Comparison of ENCODE assay signal across 17 cellular contexts in the genomic region with DNA sequence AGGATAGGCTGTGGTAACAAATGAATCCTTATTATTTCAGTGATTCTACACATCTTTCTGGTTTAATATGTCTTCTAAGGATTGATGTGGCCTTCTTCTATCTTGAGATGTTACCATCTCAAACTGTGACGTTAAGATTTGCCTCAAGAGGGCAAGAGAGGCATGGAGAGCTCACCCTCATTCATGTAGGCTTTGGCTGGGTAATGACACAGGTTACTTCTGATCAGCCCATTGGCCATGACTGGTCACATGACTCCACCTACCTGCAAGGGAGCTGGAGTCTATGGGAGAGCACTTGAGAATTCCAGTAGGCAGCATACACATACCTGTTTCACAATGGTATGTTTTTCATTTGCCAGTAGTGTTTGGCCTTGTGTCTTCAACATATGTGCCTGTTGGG. TPM values are rescaled to one million over a fixed set of nuclear protein-coding genes. Genes with fewer than 3 reads are reported as not detected.
DNase-seq lines count a peak whose midpoint lies in the region; ATAC-seq and TF ChIP-seq lines count a peak whose summit lies in the region.
"Had no signal": no experiment of that assay in that cellular context is flagged by ENCODE, and none has a peak within 500 bp of the region (broad histone marks: within the 10 kb centered on the region; RNA-seq: fewer than 3 reads in every experiment).

No MANE protein-coding gene starts in this region.

- no peak overlapping the region for H3K9ac ChIP-seq in Loucy (ENCODE audit: low read depth, low read length, poor library complexity, severe bottlenecking)

- no peak for TF ChIP-seq POLR2A in body of pancreas (IDR thresholded peaks at IDR 0.05)

- H3K9me2 ChIP-seq in Loucy (replicated peaks; ENCODE audit: low read depth, low read length), result no peaks in the 10 kb centered on the region
- H3K9me2 ChIP-seq in hepatocyte (replicated peaks; ENCODE audit: insufficient read depth), result no peaks in the 10 kb centered on the region

- no peaks in the 10 kb centered on the region for H3K27me3 Mint-ChIP-seq in nephron (ENCODE audit: low read depth)

- intact Hi-C loops in body of pancreas (cut with DNase I), result no loop called here
- intact Hi-C loops in ascending aorta (cut with DNase I), result loop anchor here (5.0 kb wide), 1 partner anchor 42 kb away; no protein-coding TSS in a partner anchor

- H3K4me1 ChIP-seq in Loucy (ENCODE audit: insufficient read depth, low read length, poor library complexity, severe bottlenecking) (peaks cover 19% of the 10 kb centered on the region), body of pancreas (peaks cover 19% of the 10 kb centered on the region), ascending aorta (peaks cover 0 to 7% of the 10 kb centered on the region in 2 donors), hepatocyte (ENCODE audit: insufficient read depth) (peaks cover 28% of the 10 kb centered on the region)

- H3K27ac Mint-ChIP-seq in activated naive CD4-positive, alpha-beta T cell treated with anti-CD3 and anti-CD28 coated beads, Interleukin-2, amount 50 U/mL, for 72 hours, result no peak overlapping the region
- peak overlapping the region in 2 of 3 experiments; percentile 41 to 52 for H3K27ac Mint-ChIP-seq in nephron

- H2AFZ ChIP-seq in Loucy (ENCODE audit: low read length) (no peak overlapping the region), hepatocyte (no peak overlapping the region)

- no peaks in the 10 kb centered on the region for H3K36me3 Mint-ChIP-seq in activated naive CD4-positive, alpha-beta T cell treated with anti-CD3 and anti-CD28 coated beads, Interleukin-2, amount 50 U/mL, for 72 hours
- peaks cover 3% of the 10 kb centered on the region for H3K36me3 Mint-ChIP-seq in nephron (ENCODE audit: low read depth)

- no peak overlapping the region for H3K4me3 ChIP-seq in Loucy (ENCODE audit: low read length, poor library complexity, severe bottlenecking)
- H3K4me3 ChIP-seq in body of pancreas, result no peak overlapping the region
- no peak overlapping the region for H3K4me3 ChIP-seq in ascending aorta
- no peak overlapping the region for H3K4me3 ChIP-seq in hepatocyte
- H3K4me3 ChIP-seq: gastrocnemius medialis, upper lobe of right lung had no signal

- TF ChIP-seq CTCF in Loucy (conservative IDR thresholded peaks at IDR 0.05; ENCODE audit: low read length) (peak; percentile 61), body of pancreas (IDR thresholded peaks at IDR 0.05) (peak in 2 of 7 experiments; percentile 4 to 5), nephron (IDR thresholded peaks at IDR 0.05; ENCODE audit: unreplicated experiment in 3 of 3) (no peak), ascending aorta (IDR thresholded peaks at IDR 0.05) (no peak), hepatocyte (IDR thresholded peaks at IDR 0.05; ENCODE audit: poor library complexity) (no peak)

- H3K9me3 ChIP-seq in Loucy (ENCODE audit: insufficient read depth, low read depth, low read length) (no peaks in the 10 kb centered on the region), body of pancreas (no peaks in the 10 kb centered on the region), ascending aorta (no peaks in the 10 kb centered on the region), hepatocyte (ENCODE audit: low read depth) (no peaks in the 10 kb centered on the region)
- H3K9me3 ChIP-seq: gastrocnemius medialis, upper lobe of right lung had no signal

- DNase-seq in activated naive CD4-positive, alpha-beta T cell treated with anti-CD3 and anti-CD28 coated beads, Interleukin-2, amount 50 U/mL, for 72 hours (ENCODE audit: low spot score in 2 of 2), result no peak
- no peak for DNase-seq in activated naive CD4-positive, alpha-beta T cell treated with Interleukin-2 at 50 U/mL for 16 hours
- peak in 1 of 4 donors; percentile 17 for DNase-seq in body of pancreas
- DNase-seq in CD1c-positive myeloid dendritic cell (ENCODE audit: extremely low spot score), result no peak
- DNase-seq in ascending aorta (ENCODE audit: low spot score in 2 of 2), result no peak
- DNase-seq in hepatocyte (ENCODE audit: low spot score), result no peak
- DNase-seq: activated gamma-delta T cell; central memory CD4-positive, alpha-beta T cell; DMS153; gastrocnemius medialis; NCI-H2081; occipital lobe; SHP77 treated with DMSO at 0.1 percent for 48 hours; stimulated activated CD4-positive, alpha-beta T cell treated with anti-CD3 and anti-CD28 coated beads, Interleukin-4, amount 100 ng/mL, for 4 hours; upper lobe of right lung had no signal

- peaks cover 74% of the 10 kb centered on the region for H3K4me1 Mint-ChIP-seq in nephron

- no peaks in the 10 kb centered on the region for H3K36me3 ChIP-seq in Loucy (ENCODE audit: insufficient read depth, low read length)
- no peaks in the 10 kb centered on the region for H3K36me3 ChIP-seq in body of pancreas (replicated peaks in 1 of 2; ENCODE audit: insufficient read depth in 1 of 2, low read depth in 2 of 2)
- no peaks in the 10 kb centered on the region for H3K36me3 ChIP-seq in ascending aorta
- no peaks in the 10 kb centered on the region for H3K36me3 ChIP-seq in hepatocyte (replicated peaks; ENCODE audit: insufficient read depth, low read depth)
- H3K36me3 ChIP-seq: gastrocnemius medialis, upper lobe of right lung had no signal

- WGBS in body of pancreas, 2 donors, result 76 to 91% methylated on average over 1 of the region's 1 CpG
- 86% methylated on average over 1 of the region's 1 CpG for WGBS in hepatocyte (ENCODE audit: low lambda C conversion rate, missing lambda C conversion rate)

- H3K4me2 ChIP-seq in Loucy (ENCODE audit: low read depth, low read length, poor library complexity, severe bottlenecking) (no peak overlapping the region), hepatocyte (no peak overlapping the region)

- H3K27me3 ChIP-seq in Loucy (ENCODE audit: insufficient read depth, low read length, poor library complexity, severe bottlenecking), result no peaks in the 10 kb centered on the region
- no peaks in the 10 kb centered on the region for H3K27me3 ChIP-seq in body of pancreas
- no peaks in the 10 kb centered on the region for H3K27me3 ChIP-seq in ascending aorta
- no peaks in the 10 kb centered on the region for H3K27me3 ChIP-seq in hepatocyte
- H3K27me3 ChIP-seq: gastrocnemius medialis, upper lobe of right lung had no signal

- H3K4me3 Mint-ChIP-seq in nephron, result no peak overlapping the region

- H3K27ac ChIP-seq in body of pancreas, result no peak overlapping the region
- H3K27ac ChIP-seq in ascending aorta, result no peak overlapping the region
- no peak overlapping the region for H3K27ac ChIP-seq in hepatocyte
- H3K27ac ChIP-seq: gastrocnemius medialis, upper lobe of right lung had no signal

- H4K20me1 ChIP-seq in Loucy (ENCODE audit: insufficient read depth, low read length, poor library complexity, severe bottlenecking), result no peaks in the 10 kb centered on the region
- peaks cover 7% of the 10 kb centered on the region for H4K20me1 ChIP-seq in hepatocyte (ENCODE audit: insufficient read depth, poor library complexity, severe bottlenecking)

- no peaks in the 10 kb centered on the region for H3F3A ChIP-seq in Loucy (ENCODE audit: low read depth)

- peak; percentile 33 to 35 for ATAC-seq in activated naive CD4-positive, alpha-beta T cell treated with anti-CD3 and anti-CD28 coated beads, Interleukin-2, amount 50 U/mL, for 72 hours
- peak; percentile 52 for ATAC-seq in body of pancreas
- ATAC-seq: gastrocnemius medialis, upper lobe of right lung had no signal

- no peaks in the 10 kb centered on the region for H3K9me3 Mint-ChIP-seq in activated naive CD4-positive, alpha-beta T cell treated with anti-CD3 and anti-CD28 coated beads, Interleukin-2, amount 50 U/mL, for 72 hours
- H3K9me3 Mint-ChIP-seq in nephron, result no peaks in the 10 kb centered on the region

- H3K79me2 ChIP-seq in Loucy (ENCODE audit: insufficient read depth, low read length) (peaks cover 12% of the 10 kb centered on the region; the same call in 1 of the 2 replicates), hepatocyte (peaks cover 96% of the 10 kb centered on the region)

RNA-seq across cellular contexts. Expression of a gene that starts 30.0 kb away (rescaled TPM):
- 1 to 10 TPM; 1.1 to 1.6 TPM for total RNA-seq in activated naive CD4-positive, alpha-beta T cell treated with anti-CD3 and anti-CD28 coated beads, Interleukin-2, amount 50 U/mL, for 72 hours
- total RNA-seq in body of pancreas (10 to 100 TPM in 1 of 2 donors, 1 to 10 TPM in 1; 8.6 to 12.9 TPM), ascending aorta (4.3 TPM), hepatocyte (35.1 and 39.7 TPM in 2 replicates)
- polyA plus RNA-seq in hepatocyte, result 16.7 and 23.8 TPM in 2 replicates

Comparison
In these comparisons a context has a peak if more than half of its experiments do, and no peak if none do; other contexts are left out.
1. H3K27ac Mint-ChIP-seq: peak in nephron (2 of 3); none in activated naive CD4-positive, alpha-beta T cell treated with anti-CD3 and anti-CD28 coated beads, Interleukin-2, amount 50 U/mL, for 72 hours (0 of 2).